Comparison of ENCODE assay signal across 16 cellular contexts in genomic region chr1:30888975-30889374, GRCh38. TPM values are rescaled to one million over a fixed set of nuclear protein-coding genes. Genes with fewer than 3 reads are reported as not detected.
DNase-seq lines count a peak whose midpoint lies in the region; ATAC-seq and TF ChIP-seq lines count a peak whose summit lies in the region.
"Had no signal": no experiment of that assay in that cellular context is flagged by ENCODE, and none has a peak within 500 bp of the region (broad histone marks: within the 10 kb centered on the region; RNA-seq: fewer than 3 reads in every experiment).

No MANE protein-coding gene starts in this region.

- peaks cover 4% of the 10 kb centered on the region for H3K36me3 Mint-ChIP-seq in brain
- H3K36me3 Mint-ChIP-seq: activated naive CD8-positive, alpha-beta T cell treated with anti-CD3 and anti-CD28 coated beads for 36 hours; stimulated activated naive B cell treated with anti-CD40 and anti-IgM and Interleukin-4, amounts not matched to agents 10 μg/mL and 1 μg/mL and 100 μg/mL, for 72 hours had no signal

- H3K27ac Mint-ChIP-seq in brain = peak overlapping the region; percentile 86 to 99 (median 95)
- H3K27ac Mint-ChIP-seq: activated CD4-positive, alpha-beta T cell treated with anti-CD3 and anti-CD28 coated beads for 36 hours; activated naive CD8-positive, alpha-beta T cell treated with anti-CD3 and anti-CD28 coated beads for 36 hours; stimulated activated naive B cell treated with anti-CD40 and anti-IgM and Interleukin-4, amounts not matched to agents 10 μg/mL and 1 μg/mL and 100 μg/mL, for 72 hours had no signal

- H3K9me3 Mint-ChIP-seq in brain = peaks cover 0 to 3% (median 0%) of the 10 kb centered on the region in 5 experiments
- H3K9me3 Mint-ChIP-seq: activated naive CD8-positive, alpha-beta T cell treated with anti-CD3 and anti-CD28 coated beads for 36 hours; H9 had no signal

- peaks cover 9% of the 10 kb centered on the region for H3K27me3 Mint-ChIP-seq in brain

- H3K27me3 ChIP-seq in BLaER1 treated with 17β-estradiol and CSF1 and Interleukin-3, amounts not matched to agents 10 nM and 100 nM = peaks cover 74 to 98% (median 89%) of the 10 kb centered on the region in 11 experiments
- no peaks in the 10 kb centered on the region for H3K27me3 ChIP-seq in lower lobe of right lung (ENCODE audit: low read depth)
- H3K27me3 ChIP-seq in smooth muscle cell (ENCODE audit: low read depth) = no peaks in the 10 kb centered on the region

- H4K20me1 ChIP-seq in BLaER1 treated with 17β-estradiol and CSF1 and Interleukin-3, amounts not matched to agents 10 nM and 100 nM = peaks cover 44 to 100% (median 70%) of the 10 kb centered on the region in 11 experiments; a peak in 21 of 22 replicates
- H4K20me1 ChIP-seq in smooth muscle cell (ENCODE audit: low read depth) = peaks cover 42% of the 10 kb centered on the region

- H3K4me1 Mint-ChIP-seq in brain = peaks cover 96% of the 10 kb centered on the region
- H3K4me1 Mint-ChIP-seq: activated CD4-positive, alpha-beta T cell treated with anti-CD3 and anti-CD28 coated beads for 36 hours had no signal

- H3K9me3 ChIP-seq in BLaER1 treated with 17β-estradiol and CSF1 and Interleukin-3, amounts not matched to agents 10 nM and 100 nM (replicated peaks in 1 of 11) = no peaks in the 10 kb centered on the region
- no peaks in the 10 kb centered on the region for H3K9me3 ChIP-seq in lower lobe of right lung
- no peaks in the 10 kb centered on the region for H3K9me3 ChIP-seq in smooth muscle cell (replicated peaks; ENCODE audit: low read depth)

- peak overlapping the region in 2 of 11 experiments; percentile 6 to 30; a peak in 2 of 22 replicates for H3K9ac ChIP-seq in BLaER1 treated with 17β-estradiol and CSF1 and Interleukin-3, amounts not matched to agents 10 nM and 100 nM
- H3K9ac ChIP-seq in smooth muscle cell (ENCODE audit: low read depth) = no peak overlapping the region

- H3K4me3 Mint-ChIP-seq in brain = peak overlapping the region in 2 of 5 experiments; percentile 45 to 58
- H3K4me3 Mint-ChIP-seq: activated CD4-positive, alpha-beta T cell treated with anti-CD3 and anti-CD28 coated beads for 36 hours; activated naive CD8-positive, alpha-beta T cell treated with anti-CD3 and anti-CD28 coated beads for 36 hours; H9; stimulated activated naive B cell treated with anti-CD40 and anti-IgM and Interleukin-4, amounts not matched to agents 10 μg/mL and 1 μg/mL and 100 μg/mL, for 72 hours had no signal

- intact Hi-C loops in lower lobe of right lung (cut with DNase I) = no loop called here

- no peak for ATAC-seq in lower lobe of right lung
- ATAC-seq in GM19035 (IDR thresholded peaks at IDR 0.05; ENCODE audit: unreplicated experiment) = no peak
- ATAC-seq in GM21529 (IDR thresholded peaks at IDR 0.05; ENCODE audit: unreplicated experiment) = no peak
- no peak for ATAC-seq in GM18909 (IDR thresholded peaks at IDR 0.05; ENCODE audit: poor library complexity, unreplicated experiment)
- ATAC-seq: activated CD4-positive, alpha-beta T cell treated with anti-CD3 and anti-CD28 coated beads for 36 hours; PC-3 had no signal

- H3K4me1 ChIP-seq in BLaER1 treated with 17β-estradiol and CSF1 and Interleukin-3, amounts not matched to agents 10 nM and 100 nM = peaks cover 16 to 59% (median 33%) of the 10 kb centered on the region in 10 experiments
- H3K4me1 ChIP-seq in lower lobe of right lung (peaks cover 37% of the 10 kb centered on the region), smooth muscle cell (ENCODE audit: low read depth) (peaks cover 14% of the 10 kb centered on the region)

- no peak overlapping the region for H3K4me3 ChIP-seq in BLaER1 treated with 17β-estradiol and CSF1 and Interleukin-3, amounts not matched to agents 10 nM and 100 nM
- H3K4me3 ChIP-seq in lower lobe of right lung = no peak overlapping the region
- no peak overlapping the region for H3K4me3 ChIP-seq in smooth muscle cell

- H3K79me2 ChIP-seq in smooth muscle cell (ENCODE audit: low read depth) = peaks cover 24% of the 10 kb centered on the region

- H3K4me2 ChIP-seq in BLaER1 treated with 17β-estradiol and CSF1 and Interleukin-3, amounts not matched to agents 10 nM and 100 nM = peak overlapping the region; percentile 23 to 76 (median 58); a peak in 21 of 22 replicates
- H3K4me2 ChIP-seq in smooth muscle cell = peak overlapping the region; percentile 32

- TF ChIP-seq CTCF in brain (conservative IDR thresholded peaks at IDR 0.05) = no peak
- TF ChIP-seq CTCF in lower lobe of right lung (IDR thresholded peaks at IDR 0.05) = no peak
- no peak for TF ChIP-seq CTCF in smooth muscle cell (IDR thresholded peaks at IDR 0.05; ENCODE audit: borderline replicate concordance, insufficient read depth, poor library complexity, severe bottlenecking)

- no peak overlapping the region for H3K27ac ChIP-seq in BLaER1 treated with 17β-estradiol and CSF1 and Interleukin-3, amounts not matched to agents 10 nM and 100 nM
- peak overlapping the region; percentile 65 for H3K27ac ChIP-seq in lower lobe of right lung
- H3K27ac ChIP-seq in smooth muscle cell (ENCODE audit: low read depth) = peak overlapping the region; percentile 89

- WGBS in smooth muscle cell (ENCODE audit: low lambda C conversion rate) = 77% methylated on average over 3 of the region's 3 CpGs

- H2AFZ ChIP-seq in smooth muscle cell (ENCODE audit: low read depth) = no peak overlapping the region

- no peaks in the 10 kb centered on the region for H3F3A ChIP-seq in smooth muscle cell (ENCODE audit: low read depth)

- no peak for DNase-seq in lower lobe of right lung
- no peak for DNase-seq in smooth muscle cell (lab: John Stamatoyannopoulos, UW; ENCODE audit: unreplicated experiment)
- DNase-seq in AG08395 (ENCODE audit: low spot score) = no peak
- DNase-seq: activated CD4-positive, alpha-beta T cell treated with anti-CD3 and anti-CD28 coated beads for 36 hours; activated naive CD8-positive, alpha-beta T cell treated with anti-CD3 and anti-CD28 coated beads for 36 hours; DMS 273 treated with DMSO at 0.1 percent for 48 hours; H9; NCI-H1694; NCI-H524; PC-3; stimulated activated naive B cell treated with anti-CD40 and anti-IgM and Interleukin-4, amounts not matched to agents 10 μg/mL and 1 μg/mL and 100 μg/mL, for 72 hours had no signal

- peaks cover 0 to 48% (median 0%) of the 10 kb centered on the region in 11 experiments; a peak in 5 of 22 replicates for H3K36me3 ChIP-seq in BLaER1 treated with 17β-estradiol and CSF1 and Interleukin-3, amounts not matched to agents 10 nM and 100 nM
- no peaks in the 10 kb centered on the region for H3K36me3 ChIP-seq in lower lobe of right lung
- H3K36me3 ChIP-seq in smooth muscle cell (ENCODE audit: low read depth) = no peaks in the 10 kb centered on the region

RNA-seq across cellular contexts. Expression of gene SDC3, which starts 19.6 kb away (rescaled TPM):
- polyA plus RNA-seq in brain (ENCODE audit: insufficient read depth, low read depth, low replicate concordance) = 117 TPM
- total RNA-seq in lower lobe of right lung = 43.5 TPM
- total RNA-seq in smooth muscle cell = 45.8 and 46.3 TPM in 2 replicates
- 86.8 and 112 TPM in 2 replicates for polyA plus RNA-seq in smooth muscle cell

Comparison
In these comparisons a context has a peak if more than half of its experiments do, and no peak if none do; other contexts are left out.
1. H3K27ac ChIP-seq: peak in lower lobe of right lung (single experiment) and smooth muscle cell (single experiment); none in BLaER1 treated with 17β-estradiol and CSF1 and Interleukin-3, amounts not matched to agents 10 nM and 100 nM (0 of 11).